9 cellular contexts compared by ENCODE assay signal in genomic region chr11:34357646-34358257, GRCh38. TPM values are rescaled to one million over a fixed set of nuclear protein-coding genes. Genes with fewer than 3 reads are reported as not detected.
DNase-seq lines count a peak whose midpoint lies in the region; ATAC-seq, FAIRE-seq and TF ChIP-seq lines count a peak whose summit lies in the region.
"Had no signal": no experiment of that assay in that cellular context is flagged by ENCODE, and none has a peak within 500 bp of the region (broad histone marks: within the 10 kb centered on the region; RNA-seq: fewer than 3 reads in every experiment).

Gene ABTB2 (minus strand): TSS chr11:34358010.

- H3K9ac ChIP-seq in kidney (ENCODE audit: low read length in 2 of 2) = peak within 1 kb of the TSS; percentile 59 to 82

- POLR2A ChIA-PET in activated B cell treated with CpG ODN at 0.5 μM for 24 hours (lab: Charles Lee) = interaction anchor here (0.6 to 6.8 kb wide), 37 partner anchors 11 to 361 kb away, joined by 3 to 123 read pairs (median 4); partner anchors contain the start of genes CAPRIN1, CAT and NAT10

- TF ChIP-seq CTCF in AG10803 (conservative IDR thresholded peaks at IDR 0.05; ENCODE audit: low read length) (no peak), activated B cell treated with CpG ODN at 0.5 μM for 24 hours (IDR thresholded peaks at IDR 0.05) (no peak), kidney (IDR thresholded peaks at IDR 0.05; ENCODE audit: borderline replicate concordance, extremely low read depth, insufficient read depth) (no peak)

- peaks cover 39% of the 10 kb centered on the region for H3K4me1 Mint-ChIP-seq in activated B cell treated with CpG ODN at 0.5 μM for 24 hours

- H3K4me1 ChIP-seq in kidney (ENCODE audit: control insufficient read depth in 1 of 2, insufficient read depth in 1 of 2, low read depth in 1 of 2, low read length in 2 of 2) = peaks cover 4 to 29% of the 10 kb centered on the region in 2 donors

- no peaks in the 10 kb centered on the region for H3K9me3 ChIP-seq in kidney (ENCODE audit: control insufficient read depth in 1 of 2, low read length in 2 of 2)

- ATAC-seq in GM19025 (IDR thresholded peaks at IDR 0.05; ENCODE audit: low read depth, unreplicated experiment) (peak; percentile 88), HG03196 (IDR thresholded peaks at IDR 0.05; ENCODE audit: unreplicated experiment) (peak; percentile 83), activated B cell treated with CpG ODN at 0.5 μM for 24 hours (ENCODE audit: low read depth) (peak; percentile 87)

- no peaks in the 10 kb centered on the region for H3K9me3 Mint-ChIP-seq in activated B cell treated with CpG ODN at 0.5 μM for 24 hours

- H3K36me3 Mint-ChIP-seq in activated B cell treated with CpG ODN at 0.5 μM for 24 hours (ENCODE audit: low read depth) = peaks cover 36% of the 10 kb centered on the region

- H3K36me3 ChIP-seq in kidney (ENCODE audit: control insufficient read depth in 1 of 2, insufficient read depth in 2 of 2, low read length in 2 of 2) = no peaks in the 10 kb centered on the region

- CTCF ChIA-PET in activated B cell treated with CpG ODN at 0.5 μM for 24 hours (lab: Charles Lee) = interaction anchor here (0.8 to 5.1 kb wide), 12 partner anchors 119 to 501 kb away, joined by 3 to 100 read pairs (median 4); partner anchors contain the start of gene NAT10

- intact Hi-C loops in activated B cell treated with CpG ODN at 0.5 μM for 24 hours (cut with micrococcal nuclease) (loop anchor here (1.0 to 5.0 kb wide), 11 partner anchors 82 to 1035 kb away; partner anchors contain the start of genes C11orf91 and NAT10), kidney (cut with DNase I) (loop anchor here (10.0 kb wide), 1 partner anchor 183 kb away; no protein-coding TSS in a partner anchor)

- peak; percentile 35 for FAIRE-seq in kidney (lab: Jason Lieb, UNC)
- FAIRE-seq: TTC549 had no signal

- H3K27me3 Mint-ChIP-seq in activated B cell treated with CpG ODN at 0.5 μM for 24 hours = peaks cover 16% of the 10 kb centered on the region

- H3K4me3 Mint-ChIP-seq in activated B cell treated with CpG ODN at 0.5 μM for 24 hours = peak within 1 kb of the TSS; percentile 88

- H3K27ac Mint-ChIP-seq in activated B cell treated with CpG ODN at 0.5 μM for 24 hours = peak within 1 kb of the TSS; percentile 86

- H3K4me3 ChIP-seq in AG10803 (ENCODE audit: low read length) = peak within 1 kb of the TSS; percentile 80
- H3K4me3 ChIP-seq in kidney (ENCODE audit: low read length in 2 of 2) = peak within 1 kb of the TSS; percentile 78 to 86

- H3K27ac ChIP-seq in kidney (ENCODE audit: low read depth in 2 of 2, low read length in 2 of 2) = peak within 1 kb of the TSS; percentile 80 to 84

- DNase-seq in AG10803 (ENCODE audit: low read depth) (peak; percentile 97), NCI-H226 (peak; percentile 94), activated B cell treated with CpG ODN at 0.5 μM for 24 hours (peak; percentile 94), kidney (peak; percentile 99)
- peak; percentile 96 for DNase-seq in central memory CD4-positive, alpha-beta T cell
- peak; percentile 99 for DNase-seq in stimulated activated CD4-positive, alpha-beta T cell treated with anti-CD3 and anti-CD28 coated beads, Interleukin-15, amount 100 ng/mL, for 24 hours

RNA-seq across cellular contexts. Expression of gene ABTB2, which starts in this region (rescaled TPM):
- total RNA-seq in activated B cell treated with CpG ODN at 0.5 μM for 24 hours (68.6 and 73.0 TPM in 2 replicates), kidney (22.1 TPM)
- polyA plus RNA-seq in kidney (ENCODE audit: insufficient read depth, low read depth, low replicate concordance) = 7.6 TPM

Comparison
In these comparisons a context has a peak if more than half of its experiments do, and no peak if none do; other contexts are left out.
1. Peak in every context shown above with its lines: DNase-seq, ATAC-seq, H3K4me3 ChIP-seq and H3K27ac ChIP-seq.